16 cellular contexts compared by ENCODE assay signal in genomic region chr16:50308237-50308965, GRCh38. TPM values are rescaled to one million over a fixed set of nuclear protein-coding genes. Genes with fewer than 3 reads are reported as not detected.
A peak's percentile ranks its signal among the peaks of the same experiment; 100 is the strongest.
DNase-seq lines count a peak whose midpoint lies in the region; ATAC-seq and TF ChIP-seq lines count a peak whose summit lies in the region.
"Had no signal": no experiment of that assay in that cellular context is flagged by ENCODE, and none has a peak within 500 bp of the region (broad histone marks: within the 10 kb centered on the region; RNA-seq: fewer than 3 reads in every experiment).

No MANE protein-coding gene starts in this region.

- H3K4me1 Mint-ChIP-seq in activated CD4-positive, alpha-beta memory T cell treated with anti-CD3 and anti-CD28 coated beads for 36 hours (ENCODE audit: low read depth), result peaks cover 8% of the 10 kb centered on the region
- H3K4me1 Mint-ChIP-seq: GM23338 had no signal

- no peaks in the 10 kb centered on the region for H3K9me3 Mint-ChIP-seq in activated CD4-positive, alpha-beta memory T cell treated with anti-CD3 and anti-CD28 coated beads for 36 hours
- H3K9me3 Mint-ChIP-seq: GM23338 had no signal

- intact Hi-C loops in right cardiac atrium (cut with DNase I), result loop anchor here in 1 of 4 donors (10.0 kb wide), 1 partner anchor 64 kb away; no protein-coding TSS in a partner anchor
- intact Hi-C loops in heart left ventricle (cut with DNase I), result no loop called here
- intact Hi-C loops in activated CD4-positive, alpha-beta memory T cell treated with anti-CD3 and anti-CD28 coated beads for 36 hours (cut with micrococcal nuclease), result no loop called here
- intact Hi-C loops in aorta (cut with DNase I), result no loop called here

- H3K27ac Mint-ChIP-seq in activated CD4-positive, alpha-beta memory T cell treated with anti-CD3 and anti-CD28 coated beads for 36 hours, result no peak overlapping the region
- H3K27ac Mint-ChIP-seq: GM23338 had no signal

- DNase-seq in right cardiac atrium (peak in 2 of 3 donors; percentile 47 to 50), heart left ventricle (no peak), mesenteric fat pad (ENCODE audit: low spot score) (peak; percentile 84), aorta (peak; percentile 40 to 67), caudate nucleus (lab: John Stamatoyannopoulos, UW) (no peak), MV-4-11 (lab: John Stamatoyannopoulos, UW) (no peak)
- DNase-seq in activated CD4-positive, alpha-beta memory T cell treated with anti-CD3 and anti-CD28 coated beads for 36 hours, result peak; percentile 6
- DNase-seq: anterior cingulate cortex; BE2C; NCI-H1694 treated with DMSO at 0.1 percent for 48 hours; NCI-H774; RPMI8226; stimulated activated CD4-positive, alpha-beta T cell treated with anti-CD3 and anti-CD28 coated beads, Interleukin-2, amount 100 ng/mL, for 24 hours; T1000 had no signal

- peaks cover 0 to 82% (median 0%) of the 10 kb centered on the region in 9 donors for H3K36me3 ChIP-seq in heart left ventricle
- H3K36me3 ChIP-seq in aorta (ENCODE audit: control insufficient read depth in 1 of 2, insufficient read depth in 2 of 2, low read length in 1 of 2), result no peaks in the 10 kb centered on the region

- H3K27me3 ChIP-seq in right cardiac atrium (ENCODE audit: control insufficient read depth, insufficient read depth), result no peaks in the 10 kb centered on the region
- H3K27me3 ChIP-seq in heart left ventricle, result no peaks in the 10 kb centered on the region
- H3K27me3 ChIP-seq in aorta (ENCODE audit: control insufficient read depth in 1 of 2, insufficient read depth in 2 of 2, low read length in 1 of 2), result no peaks in the 10 kb centered on the region
- H3K27me3 ChIP-seq: BE2C had no signal

- no peaks in the 10 kb centered on the region for H3K27me3 Mint-ChIP-seq in activated CD4-positive, alpha-beta memory T cell treated with anti-CD3 and anti-CD28 coated beads for 36 hours

- no peak overlapping the region for H3K4me3 Mint-ChIP-seq in activated CD4-positive, alpha-beta memory T cell treated with anti-CD3 and anti-CD28 coated beads for 36 hours
- H3K4me3 Mint-ChIP-seq: GM23338 had no signal

- H3K27ac ChIP-seq in right cardiac atrium (ENCODE audit: low read length) (no peak overlapping the region), heart left ventricle (no peak overlapping the region), aorta (ENCODE audit: low read depth in 1 of 2, low read length in 2 of 2) (no peak overlapping the region), caudate nucleus (ENCODE audit: low read depth, low read length) (no peak overlapping the region)

- H3K9me3 ChIP-seq in right cardiac atrium (ENCODE audit: control insufficient read depth, low read length), result no peaks in the 10 kb centered on the region
- H3K9me3 ChIP-seq in heart left ventricle, result no peaks in the 10 kb centered on the region
- no peaks in the 10 kb centered on the region for H3K9me3 ChIP-seq in aorta (ENCODE audit: control insufficient read depth, low read length)
- H3K9me3 ChIP-seq: BE2C had no signal

- H3K4me3 ChIP-seq in right cardiac atrium (ENCODE audit: low read length) (no peak overlapping the region), heart left ventricle (no peak overlapping the region), aorta (ENCODE audit: low read length in 2 of 2) (no peak overlapping the region)
- H3K4me3 ChIP-seq: GM23338 had no signal

- H3K4me1 ChIP-seq in right cardiac atrium (ENCODE audit: control insufficient read depth, insufficient read depth, low read length) (no peaks in the 10 kb centered on the region), heart left ventricle (peaks cover 0 to 11% (median 3%) of the 10 kb centered on the region in 12 donors), aorta (ENCODE audit: control insufficient read depth in 1 of 2, insufficient read depth in 2 of 2, low read length in 2 of 2) (no peaks in the 10 kb centered on the region)

- ATAC-seq in right cardiac atrium (no peak), heart left ventricle (no peak), aorta (ENCODE audit: low FRiP score) (no peak), GM21528 (IDR thresholded peaks at IDR 0.05; ENCODE audit: low FRiP score, unreplicated experiment) (no peak)

- 95% methylated on average over 18 of the region's 18 CpGs for WGBS in right cardiac atrium
- 91 to 96% (median 93%) methylated on average over 7 to 18 of the region's 18 CpGs for WGBS in heart left ventricle, 4 donors
- WGBS in aorta, 2 donors, result 95 to 96% methylated on average over 18 of the region's 18 CpGs

- no peak for TF ChIP-seq CTCF in heart left ventricle (IDR thresholded peaks at IDR 0.05)

- POLR2A ChIA-PET in activated CD4-positive, alpha-beta memory T cell treated with anti-CD3 and anti-CD28 coated beads for 36 hours (lab: Charles Lee), result interaction anchor here (0.7 to 1.2 kb wide), 4 partner anchors 11 to 63 kb away, joined by 3 read pairs; no protein-coding TSS in a partner anchor

- peaks cover 22% of the 10 kb centered on the region for H3K36me3 Mint-ChIP-seq in activated CD4-positive, alpha-beta memory T cell treated with anti-CD3 and anti-CD28 coated beads for 36 hours

- CTCF ChIA-PET in activated CD4-positive, alpha-beta memory T cell treated with anti-CD3 and anti-CD28 coated beads for 36 hours (lab: Charles Lee), result interaction anchor here (0.6 to 1.8 kb wide), 2 partner anchors 25 to 283 kb away, joined by 3 to 4 read pairs; partner anchors contain the start of gene CNEP1R1

- TF ChIP-seq POLR2A in heart left ventricle (IDR thresholded peaks at IDR 0.05), result no peak

RNA-seq across cellular contexts. Expression of gene ADCY7, which starts 42.0 kb away (rescaled TPM):
- total RNA-seq in right cardiac atrium (10 to 100 TPM; 11.4 to 21.2 (median 18.2) TPM), heart left ventricle (10 to 100 TPM in 3 of 9 donors, 1 to 10 TPM in 6; 3.2 to 46.7 (median 9.0) TPM), mesenteric fat pad (26.8 TPM), aorta (10 to 100 TPM; 32.7 to 75.8 TPM)
- polyA plus RNA-seq in right cardiac atrium (4.8 TPM), heart left ventricle (1 to 10 TPM; 3.8 to 5.3 TPM), aorta (1 to 10 TPM; 4.0 to 7.8 TPM)
- total RNA-seq in activated CD4-positive, alpha-beta memory T cell treated with anti-CD3 and anti-CD28 coated beads for 36 hours, result 100 to 1,000 TPM in 1 of 2 experiments, 10 to 100 TPM in 1; 100.0 to 107 TPM

Comparison
In these comparisons a context has a peak if more than half of its experiments do, and no peak if none do; other contexts are left out.
1. DNase-seq: peak in right cardiac atrium (2 of 3), activated CD4-positive, alpha-beta memory T cell treated with anti-CD3 and anti-CD28 coated beads for 36 hours (single experiment), mesenteric fat pad (single experiment) and aorta (2 of 2); none in heart left ventricle (0 of 5), caudate nucleus (0 of 61) and MV-4-11 (single experiment).